12 cellular contexts compared by ENCODE assay signal in the genomic region with DNA sequence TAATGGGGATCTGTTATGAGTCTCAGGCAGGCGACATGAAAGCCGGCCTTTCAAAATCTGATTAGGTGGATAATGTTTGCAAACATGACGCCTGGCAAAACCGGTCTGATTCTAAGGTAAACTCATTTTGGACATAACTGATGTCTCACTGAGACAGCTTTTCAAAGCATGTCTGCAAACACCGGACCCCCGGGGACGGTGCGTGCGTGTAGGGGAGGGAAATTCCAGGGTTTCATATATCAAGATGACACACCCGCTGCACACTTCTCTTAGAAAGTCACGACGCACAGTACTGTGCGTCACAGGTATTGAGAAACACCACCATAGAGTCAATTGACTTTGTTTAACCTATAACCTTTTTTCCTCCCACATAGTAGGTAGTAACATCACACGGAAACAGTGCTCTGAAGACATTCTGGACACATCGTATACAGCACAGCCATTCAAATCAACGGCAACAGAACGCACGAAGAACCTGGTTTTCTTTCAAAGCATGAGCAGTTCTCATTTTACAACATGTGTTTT. TPM values are rescaled to one million over a fixed set of nuclear protein-coding genes. Genes with fewer than 3 reads are reported as not detected.
A peak's percentile ranks its signal among the peaks of the same experiment; 100 is the strongest.
DNase-seq lines count a peak whose midpoint lies in the region; ATAC-seq, FAIRE-seq and TF ChIP-seq lines count a peak whose summit lies in the region.
"Had no signal": no experiment of that assay in that cellular context is flagged by ENCODE, and none has a peak within 500 bp of the region (broad histone marks: within the 10 kb centered on the region; RNA-seq: fewer than 3 reads in every experiment).

No MANE protein-coding gene starts in this region.

- H3K4me1 ChIP-seq in A549 = peaks cover 83% of the 10 kb centered on the region
- peaks cover 8 to 13% of the 10 kb centered on the region in 2 donors for H3K4me1 ChIP-seq in left lung
- H3K4me1 ChIP-seq: adrenal gland had no signal

- intact Hi-C loops in left lung (cut with DNase I) = no loop called here
- intact Hi-C loops in cardiac septum (cut with DNase I) = no loop called here

- ATAC-seq in A549 = peak; percentile 84 to 92
- ATAC-seq in left lung = peak; percentile 71
- no peak for ATAC-seq in HG02763 (IDR thresholded peaks at IDR 0.05; ENCODE audit: unreplicated experiment)

- no peaks in the 10 kb centered on the region for H3K27me3 ChIP-seq in left lung
- H3K27me3 ChIP-seq: adrenal gland had no signal

- WGBS in A549 (ENCODE audit: missing lambda C conversion rate) = 2% methylated on average over 18 of the region's 18 CpGs

- peak overlapping the region; percentile 11; the same call in 1 of the 3 replicates for H3K4me3 ChIP-seq in A549
- H3K4me3 ChIP-seq in left lung = no peak overlapping the region
- H3K4me3 ChIP-seq: adrenal gland had no signal

- TF ChIP-seq EP300 in A549 (IDR thresholded peaks at IDR 0.05) = peak; percentile 100

- no peaks in the 10 kb centered on the region for H3K9me3 ChIP-seq in A549
- no peaks in the 10 kb centered on the region for H3K9me3 ChIP-seq in left lung
- H3K9me3 ChIP-seq: adrenal gland had no signal

- FAIRE-seq in A549 (lab: Jason Lieb, UNC) = peak; percentile 94

- H3K36me3 ChIP-seq in left lung = peaks cover 6 to 25% of the 10 kb centered on the region in 2 donors

- H3K27ac ChIP-seq in A549 (peak overlapping the region; percentile 92 to 97), left lung (peak overlapping the region; percentile 40 to 69)

- H3K4me2 ChIP-seq in A549 = peak overlapping the region; percentile 81

- peak; percentile 20 to 62; a peak in 4 of 5 replicates for TF ChIP-seq RAD21 in A549 (conservative IDR thresholded peaks at IDR 0.05 in 1 of 2, IDR thresholded peaks at IDR 0.05 in 1 of 2)

- DNase-seq in A549 (ENCODE audit: low read depth in 1 of 2, low spot score in 1 of 2) (peak; percentile 95 to 99), HEK293T (ENCODE audit: extremely low spot score) (peak; percentile 47), NCI-H82 treated with DMSO at 0.1 percent for 48 hours (lab: John Stamatoyannopoulos, UW; ENCODE audit: unreplicated experiment) (peak; percentile 18), left lung (peak in 1 of 2 donors; percentile 51), AG08396 (ENCODE audit: low spot score) (no peak), cardiac septum (ENCODE audit: low spot score) (no peak), SKM-1 treated with dmso at 0.1 percent for 144 hours (lab: John Stamatoyannopoulos, UW; ENCODE audit: unreplicated experiment) (no peak)
- DNase-seq: erythroblast, occipital lobe had no signal

- TF ChIP-seq CTCF in A549 (IDR thresholded peaks at IDR 0.05) (no peak; the same call in 1 of the 3 replicates), left lung (IDR thresholded peaks at IDR 0.05) (no peak)

- POLR2A ChIA-PET in A549 (lab: Yijun Ruan, JAX) (interaction anchor here (1.1 kb wide), 1 partner anchor 13 kb away, joined by 4 read pairs; no protein-coding TSS in a partner anchor), HEK293T (lab: Yijun Ruan, JAX) (no interaction called here)

- CTCF ChIA-PET in A549 (lab: Yijun Ruan, JAX) (interaction anchor here (1.1 to 2.4 kb wide), 7 partner anchors 8 to 44 kb away, joined by 3 to 7 read pairs (median 5); partner anchors contain the start of gene TESC), HEK293T (lab: Yijun Ruan, JAX) (interaction anchor here (0.7 to 1.3 kb wide), 2 partner anchors 8 to 12 kb away, joined by 3 read pairs; no protein-coding TSS in a partner anchor)

- TF ChIP-seq POLR2A in A549 (IDR thresholded peaks at IDR 0.05; ENCODE audit: low read length) = no peak

TF ChIP-seq in A549, 52 proteins besides CTCF, POLR2A, EP300 and RAD21 (continues in another document):
- TF ChIP-seq KDM5A (IDR thresholded peaks at IDR 0.05) = no peak
- peak; percentile 90 for TF ChIP-seq BHLHE40 (IDR thresholded peaks at IDR 0.05; ENCODE audit: low read depth, low read length)
- TF ChIP-seq HEYL (CRISPR knock-in tag; IDR thresholded peaks at IDR 0.05) = peak; percentile 69
- TF ChIP-seq, protein P1, sequence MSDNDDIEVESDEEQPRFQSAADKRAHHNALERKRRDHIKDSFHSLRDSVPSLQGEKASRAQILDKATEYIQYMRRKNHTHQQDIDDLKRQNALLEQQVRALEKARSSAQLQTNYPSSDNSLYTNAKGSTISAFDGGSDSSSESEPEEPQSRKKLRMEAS (IDR thresholded peaks at IDR 0.05) = peak; percentile 96
- TF ChIP-seq ZNF302 (CRISPR knock-in tag; IDR thresholded peaks at IDR 0.05) = no peak
- peak; percentile 46 for TF ChIP-seq NFE2L2 (conservative IDR thresholded peaks at IDR 0.05; ENCODE audit: low read length)
- TF ChIP-seq ZFP36 (IDR thresholded peaks at IDR 0.05; ENCODE audit: borderline replicate concordance, partially characterized antibody) = peak; percentile 14
- TF ChIP-seq HOXB13 (CRISPR knock-in tag; IDR thresholded peaks at IDR 0.05; ENCODE audit: low read depth) = peak; percentile 96
- peak; percentile 93 for TF ChIP-seq TP53 (CRISPR knock-in tag; IDR thresholded peaks at IDR 0.05)
- peak; percentile 92 for TF ChIP-seq ZSCAN20 (CRISPR knock-in tag; IDR thresholded peaks at IDR 0.05)
- TF ChIP-seq SREBF2 (IDR thresholded peaks at IDR 0.05) = no peak
- TF ChIP-seq NPAS2 (CRISPR knock-in tag; IDR thresholded peaks at IDR 0.05; ENCODE audit: borderline replicate concordance) = no peak
- peak; percentile 99 to 100 for TF ChIP-seq CEBPB (IDR thresholded peaks at IDR 0.05)
- peak; percentile 98 for TF ChIP-seq HES2 (IDR thresholded peaks at IDR 0.05)
- TF ChIP-seq CHD2 (IDR thresholded peaks at IDR 0.05; ENCODE audit: low read length, partially characterized antibody) = peak; percentile 67
- 0 out of 2 replicates have a peak, but pooled peaks have one; percentile 62 for TF ChIP-seq MAZ (IDR thresholded peaks at IDR 0.05; ENCODE audit: borderline replicate concordance, low read depth, low read length)
- TF ChIP-seq RARB (CRISPR knock-in tag; IDR thresholded peaks at IDR 0.05) = peak; percentile 99
- peak; percentile 94 for TF ChIP-seq FOSL2 (IDR thresholded peaks at IDR 0.05)
- TF ChIP-seq FOSL2 (CRISPR knock-in tag; IDR thresholded peaks at IDR 0.05) = peak; percentile 99
- no peak for TF ChIP-seq CBX2 (IDR thresholded peaks at IDR 0.05; ENCODE audit: borderline replicate concordance, low read depth)

TF ChIP-seq in HEK293T, 16 proteins besides CTCF, POLR2A, EP300 and RAD21:
- TF ChIP-seq FOXK2 (IDR thresholded peaks at IDR 0.05) (no peak), ARNT (IDR thresholded peaks at IDR 0.05) (peak; percentile 89)

RNA-seq across cellular contexts. Expression of gene TESC, which starts 43.9 kb away (rescaled TPM):
- polyA plus RNA-seq in A549 (2011; rRNA removed) = 94.2 and 97.8 TPM in 2 replicates
- 189 and 215 TPM in 2 replicates for polyA plus RNA-seq in A549 (2012; cell fraction: cytosol; rRNA removed)
- polyA plus RNA-seq in A549 (2012; cell fraction: nucleus; rRNA removed) = 123 and 143 TPM in 2 replicates
- 93.4 to 104 TPM (median 97.5 TPM) in 3 replicates for polyA plus RNA-seq in A549 (2017; fragmentation: RNase III; extraction: RNeasy Plus Mini Kit Qiagen cat#74134 plus additional on column Dnase treatment)
- 60.9 and 63.7 TPM in 2 replicates for polyA minus RNA-seq in A549 (2011; rRNA and poly(A)+ RNA removed)
- 10 to 100 TPM in 1 of 2 donors, 1 to 10 TPM in 1; 8.3 to 10.1 TPM for total RNA-seq in left lung
- total RNA-seq in cardiac septum = 23.7 TPM
- total RNA-seq: M059J had no signal

RNA-seq across cellular contexts. Expression of gene FBXO21, which starts 47.2 kb away (rescaled TPM):
- 60.3 and 62.4 TPM in 2 replicates for polyA plus RNA-seq in A549 (2011; rRNA removed)
- polyA plus RNA-seq in A549 (2012; cell fraction: cytosol; rRNA removed) = 88.7 and 101 TPM in 2 replicates
- 110 and 149 TPM in 2 replicates for polyA plus RNA-seq in A549 (2012; cell fraction: nucleus; rRNA removed)
- polyA plus RNA-seq in A549 (2017; fragmentation: RNase III; extraction: RNeasy Plus Mini Kit Qiagen cat#74134 plus additional on column Dnase treatment) = 29.8 to 33.2 TPM (median 31.2 TPM) in 3 replicates
- polyA minus RNA-seq in A549 (2011; rRNA and poly(A)+ RNA removed) = 151 and 197 TPM in 2 replicates
- total RNA-seq in left lung = 10 to 100 TPM; 31.3 to 39.1 TPM
- total RNA-seq in cardiac septum = 51.9 TPM

Comparison
In these comparisons a context has a peak if more than half of its experiments do, and no peak if none do; other contexts are left out.
1. DNase-seq: peak in A549 (2 of 2), HEK293T (single experiment) and NCI-H82 treated with DMSO at 0.1 percent for 48 hours (single experiment); none in AG08396 (single experiment), cardiac septum (single experiment) and SKM-1 treated with dmso at 0.1 percent for 144 hours (single experiment).